In genomic region chr6:37339911-37340638, GRCh38 we compare ENCODE assay signal across 16 cellular contexts. TPM values are rescaled to one million over a fixed set of nuclear protein-coding genes. Genes with fewer than 3 reads are reported as not detected.
DNase-seq lines count a peak whose midpoint lies in the region; TF ChIP-seq lines count a peak whose summit lies in the region.
"Had no signal": no experiment of that assay in that cellular context is flagged by ENCODE, and none has a peak within 500 bp of the region (broad histone marks: within the 10 kb centered on the region; RNA-seq: fewer than 3 reads in every experiment).

No MANE protein-coding gene starts in this region.

- no peaks in the 10 kb centered on the region for H3K9me3 Mint-ChIP-seq in CD14-positive monocyte
- no peaks in the 10 kb centered on the region for H3K9me3 Mint-ChIP-seq in activated naive CD4-positive, alpha-beta T cell treated with anti-CD3 and anti-CD28 coated beads, Interleukin-2, amount 10 ng/mL, durations not matched to agents 7 days and 5 days
- H3K9me3 Mint-ChIP-seq: IgD-negative memory B cell had no signal

- H3K9me3 ChIP-seq in AG04450 (ENCODE audit: control insufficient read depth, insufficient read depth, low read length), result no peaks in the 10 kb centered on the region
- H3K9me3 ChIP-seq: A549 had no signal

- POLR2A ChIA-PET in AG04450 (lab: Yijun Ruan, JAX), result no interaction called here

- CTCF ChIA-PET in AG04450 (lab: Charles Lee), result interaction anchor here (0.6 to 1.6 kb wide), 2 partner anchors 14 to 15 kb away, joined by 4 to 9 read pairs; no protein-coding TSS in a partner anchor
- CTCF ChIA-PET in activated naive CD4-positive, alpha-beta T cell treated with anti-CD3 and anti-CD28 coated beads, Interleukin-2, amount 10 ng/mL, durations not matched to agents 7 days and 5 days (lab: Charles Lee), result interaction anchor here (0.6 to 1.9 kb wide), 6 partner anchors 9 to 448 kb away, joined by 3 to 4 read pairs (median 3); no protein-coding TSS in a partner anchor

- no peak for TF ChIP-seq CTCF in AG04450 (IDR thresholded peaks at IDR 0.05; ENCODE audit: low read depth, low read length)
- no peak for TF ChIP-seq CTCF in VCaP (conservative IDR thresholded peaks at IDR 0.05)
- TF ChIP-seq CTCF in CD14-positive monocyte (IDR thresholded peaks at IDR 0.05), result no peak

- no peaks in the 10 kb centered on the region for H3K27me3 ChIP-seq in AG04450 (ENCODE audit: control insufficient read depth, insufficient read depth, low read length)

- peak overlapping the region; percentile 31 for H3K27ac ChIP-seq in AG04450 (ENCODE audit: low read depth, low read length)
- H3K27ac ChIP-seq in VCaP, result peak overlapping the region; percentile 40; the same call in 1 of the 2 replicates
- H3K27ac ChIP-seq: A549 had no signal

- peaks cover 2 to 6% (median 4%) of the 10 kb centered on the region in 3 donors for H3K27me3 Mint-ChIP-seq in CD14-positive monocyte (ENCODE audit: low read depth in 3 of 3)
- H3K27me3 Mint-ChIP-seq in activated naive CD4-positive, alpha-beta T cell treated with anti-CD3 and anti-CD28 coated beads, Interleukin-2, amount 10 ng/mL, durations not matched to agents 7 days and 5 days, result peaks cover 25% of the 10 kb centered on the region
- H3K27me3 Mint-ChIP-seq: IgD-negative memory B cell had no signal

- H3K27ac Mint-ChIP-seq in CD14-positive monocyte, result no peak overlapping the region
- no peak overlapping the region for H3K27ac Mint-ChIP-seq in activated naive CD4-positive, alpha-beta T cell treated with anti-CD3 and anti-CD28 coated beads, Interleukin-2, amount 10 ng/mL, durations not matched to agents 7 days and 5 days

- intact Hi-C loops in CD14-positive monocyte (cut with micrococcal nuclease), result no loop called here

- H3K36me3 Mint-ChIP-seq in CD14-positive monocyte, result peaks cover 0 to 2% of the 10 kb centered on the region in 2 donors
- H3K36me3 Mint-ChIP-seq in activated naive CD4-positive, alpha-beta T cell treated with anti-CD3 and anti-CD28 coated beads, Interleukin-2, amount 10 ng/mL, durations not matched to agents 7 days and 5 days, result peaks cover 1% of the 10 kb centered on the region

- DNase-seq in AG04450 (ENCODE audit: low read depth, low spot score) (no peak), LHCN-M2 (ENCODE audit: low read depth) (peak; percentile 13), fibroblast of peridontal ligament (ENCODE audit: extremely low read depth) (peak; percentile 22), amygdala (lab: John Stamatoyannopoulos, UW) (no peak), dermis blood vessel endothelial cell (no peak), CD14-positive monocyte (ENCODE audit: low spot score) (no peak)
- no peak for DNase-seq in activated naive CD4-positive, alpha-beta T cell treated with anti-CD3 and anti-CD28 coated beads, Interleukin-2, amount 10 ng/mL, durations not matched to agents 7 days and 5 days
- DNase-seq: DMS53, H7, MV-4-11, NCI-H1417, NCI-H187 treated with DMSO at 0.1 percent for 48 hours, NCI-H82 had no signal

- H3K4me3 Mint-ChIP-seq in CD14-positive monocyte, result no peak overlapping the region
- no peak overlapping the region for H3K4me3 Mint-ChIP-seq in activated naive CD4-positive, alpha-beta T cell treated with anti-CD3 and anti-CD28 coated beads, Interleukin-2, amount 10 ng/mL, durations not matched to agents 7 days and 5 days
- H3K4me3 Mint-ChIP-seq: IgD-negative memory B cell had no signal

- H3K4me1 Mint-ChIP-seq in CD14-positive monocyte, result no peaks in the 10 kb centered on the region
- no peaks in the 10 kb centered on the region for H3K4me1 Mint-ChIP-seq in activated naive CD4-positive, alpha-beta T cell treated with anti-CD3 and anti-CD28 coated beads, Interleukin-2, amount 10 ng/mL, durations not matched to agents 7 days and 5 days
- H3K4me1 Mint-ChIP-seq: IgD-negative memory B cell had no signal

- H3K4me3 ChIP-seq in AG04450 (ENCODE audit: low read depth, low read length), result no peak overlapping the region
- H3K4me3 ChIP-seq: A549 had no signal

RNA-seq across cellular contexts. Expression of gene RNF8, which starts 13.7 kb away (rescaled TPM):
- polyA plus RNA-seq in AG04450 (2011; rRNA removed) (20.1 and 26.3 TPM in 2 replicates), CD14-positive monocyte (1 to 10 TPM; 4.2 to 4.9 TPM)
- 10.2 and 11.7 TPM in 2 replicates for polyA minus RNA-seq in AG04450 (2011; rRNA and poly(A)+ RNA removed)
- total RNA-seq in LHCN-M2 (2014; rRNA removed) (16.6 and 23.6 TPM in 2 replicates), dermis blood vessel endothelial cell (30.8 and 48.1 TPM in 2 replicates)
- polyA plus RNA-seq in LHCN-M2 (2012), result 12.8 TPM

Comparison
In these comparisons a context has a peak if more than half of its experiments do, and no peak if none do; other contexts are left out.
1. DNase-seq: peak in LHCN-M2 (single experiment) and fibroblast of peridontal ligament (single experiment); none in AG04450 (single experiment), amygdala (0 of 56), dermis blood vessel endothelial cell (single experiment), CD14-positive monocyte (single experiment) and activated naive CD4-positive, alpha-beta T cell treated with anti-CD3 and anti-CD28 coated beads, Interleukin-2, amount 10 ng/mL, durations not matched to agents 7 days and 5 days (single experiment).